17 cellular contexts compared by ENCODE assay signal in genomic region chrX:70437921-70438665, GRCh38. TPM values are rescaled to one million over a fixed set of nuclear protein-coding genes. Genes with fewer than 3 reads are reported as not detected.
A peak's percentile ranks its signal among the peaks of the same experiment; 100 is the strongest.
DNase-seq lines count a peak whose midpoint lies in the region; ATAC-seq and TF ChIP-seq lines count a peak whose summit lies in the region.
"Had no signal": no experiment of that assay in that cellular context is flagged by ENCODE, and none has a peak within 500 bp of the region (broad histone marks: within the 10 kb centered on the region; RNA-seq: fewer than 3 reads in every experiment).

No MANE protein-coding gene starts in this region.

- H3K27ac ChIP-seq in KMS-11 (peak overlapping the region; percentile 63; the same call in 1 of the 2 replicates), Peyer's patch (no peak overlapping the region)
- H3K27ac ChIP-seq: SK-N-MC had no signal

- peak overlapping the region; percentile 43 for H3K27ac Mint-ChIP-seq in T-helper 17 cell
- H3K27ac Mint-ChIP-seq in nephron progenitor cell: no peak overlapping the region
- H3K27ac Mint-ChIP-seq: CD8-positive, alpha-beta T cell had no signal

- no peaks in the 10 kb centered on the region for H4K20me1 ChIP-seq in KMS-11 (ENCODE audit: insufficient read depth)

- no peak overlapping the region for H2AFZ ChIP-seq in KMS-11 (ENCODE audit: low read depth)

- H3K4me1 Mint-ChIP-seq in T-helper 17 cell (peaks cover 9% of the 10 kb centered on the region), nephron progenitor cell (peaks cover 16% of the 10 kb centered on the region)

- peaks cover 53% of the 10 kb centered on the region for H3K9me3 Mint-ChIP-seq in nephron progenitor cell
- H3K9me3 Mint-ChIP-seq: CD8-positive, alpha-beta T cell had no signal

- H3K4me1 ChIP-seq in KMS-11 (ENCODE audit: low read depth, poor library complexity, severe bottlenecking) (peaks cover 53% of the 10 kb centered on the region), Peyer's patch (no peaks in the 10 kb centered on the region)
- H3K4me1 ChIP-seq: BE2C had no signal

- no peak for TF ChIP-seq POLR2A in Peyer's patch (IDR thresholded peaks at IDR 0.05)

- H3K36me3 Mint-ChIP-seq in T-helper 17 cell (ENCODE audit: low read depth): no peaks in the 10 kb centered on the region
- H3K36me3 Mint-ChIP-seq in nephron progenitor cell (ENCODE audit: low read depth): no peaks in the 10 kb centered on the region

- no peak for TF ChIP-seq CTCF in KMS-11 (conservative IDR thresholded peaks at IDR 0.05; ENCODE audit: low read depth, low read length)
- no peak for TF ChIP-seq CTCF in fibroblast of pulmonary artery (IDR thresholded peaks at IDR 0.05; ENCODE audit: low read length, missing control alignments)
- no peak for TF ChIP-seq CTCF in Peyer's patch (IDR thresholded peaks at IDR 0.05)
- TF ChIP-seq CTCF in nephron progenitor cell (IDR thresholded peaks at IDR 0.05): no peak

- H3K27me3 Mint-ChIP-seq in T-helper 17 cell: peaks cover 21% of the 10 kb centered on the region
- H3K27me3 Mint-ChIP-seq in nephron progenitor cell (ENCODE audit: low read depth, poor library complexity): peaks cover 77% of the 10 kb centered on the region

- H3K9me3 ChIP-seq in T-helper 17 cell (ENCODE audit: control insufficient read depth, low read length, poor library complexity, severe bottlenecking) (no peaks in the 10 kb centered on the region), Peyer's patch (no peaks in the 10 kb centered on the region)
- H3K9me3 ChIP-seq: BE2C, MG63 had no signal

- H3K36me3 ChIP-seq in KMS-11 (ENCODE audit: insufficient read depth) (no peaks in the 10 kb centered on the region), Peyer's patch (no peaks in the 10 kb centered on the region)
- H3K36me3 ChIP-seq: BE2C, MG63 had no signal

- H3K4me3 ChIP-seq in KMS-11 (IDR thresholded peaks at IDR 0.05; ENCODE audit: insufficient read depth, low read depth, low read length) (no peak overlapping the region), fibroblast of pulmonary artery (replicated peaks; ENCODE audit: low read depth, low read length) (no peak overlapping the region), Peyer's patch (no peak overlapping the region)
- H3K4me3 ChIP-seq: MG63, SK-N-MC had no signal

- peak overlapping the region; percentile 73 for H3K4me2 ChIP-seq in KMS-11

- ATAC-seq in T-helper 17 cell (no peak), GM18498 (IDR thresholded peaks at IDR 0.05; ENCODE audit: unreplicated experiment) (no peak)
- ATAC-seq: CD8-positive, alpha-beta T cell had no signal

- H3K4me3 Mint-ChIP-seq in T-helper 17 cell (peak overlapping the region; percentile 55), nephron progenitor cell (no peak overlapping the region)
- H3K4me3 Mint-ChIP-seq: CD8-positive, alpha-beta T cell had no signal

- no peaks in the 10 kb centered on the region for H3K27me3 ChIP-seq in KMS-11 (ENCODE audit: insufficient read depth, low read depth)
- no peaks in the 10 kb centered on the region for H3K27me3 ChIP-seq in Peyer's patch
- H3K27me3 ChIP-seq: BE2C, MG63 had no signal

- no peak overlapping the region for H3K9ac ChIP-seq in KMS-11

- DNase-seq in ELR (ENCODE audit: low read depth): peak; percentile 43
- no peak for DNase-seq in T-helper 17 cell
- peak; percentile 15 for DNase-seq in fibroblast of pulmonary artery (ENCODE audit: low read depth)
- DNase-seq in Peyer's patch: no peak
- no peak for DNase-seq in NCI-H774 (lab: John Stamatoyannopoulos, UW)
- no peak for DNase-seq in nephron progenitor cell
- DNase-seq: BE2C; CD8-positive, alpha-beta T cell; MG63; NCI-H1105; NCI-H187; NCI-H2171 treated with DMSO at 0.1 percent for 48 hours had no signal

- no peaks in the 10 kb centered on the region for H3K79me2 ChIP-seq in KMS-11 (ENCODE audit: insufficient read depth, low read depth)

RNA-seq across cellular contexts. Expression of gene DLG3, which starts 6.5 kb away (rescaled TPM):
- total RNA-seq in T-helper 17 cell: 10 to 100 TPM; 12.5 to 12.8 TPM
- 10 to 100 TPM; 33.8 to 58.9 (median 52.8) TPM for total RNA-seq in Peyer's patch

RNA-seq across cellular contexts. Expression of gene GDPD2, which starts 15.0 kb away (rescaled TPM):
- total RNA-seq in T-helper 17 cell (not detected), Peyer's patch (10 to 100 TPM in 3 of 4 donors, not detected in 1; 37.0 to 84.4 (median 78.8) TPM)
- total RNA-seq: CD8-positive, alpha-beta T cell; H4; NCI-H460 had no signal

Comparison
In these comparisons a context has a peak if more than half of its experiments do, and no peak if none do; other contexts are left out.
1. DNase-seq: peak in ELR (single experiment) and fibroblast of pulmonary artery (single experiment); none in T-helper 17 cell (0 of 3), Peyer's patch (0 of 3), NCI-H774 (single experiment) and nephron progenitor cell (single experiment).